Comparison of ENCODE assay signal across 8 cellular contexts in genomic region chr7:21253740-21254687, GRCh38.
A peak's percentile ranks its signal among the peaks of the same experiment; 100 is the strongest.
DNase-seq lines count a peak whose midpoint lies in the region; ATAC-seq, FAIRE-seq and TF ChIP-seq lines count a peak whose summit lies in the region.

No MANE protein-coding gene starts in this region.

- no peaks in the 10 kb centered on the region for H4K20me1 ChIP-seq in endothelial cell of umbilical vein (replicated peaks; ENCODE audit: control insufficient read depth, extremely low read depth, insufficient read depth, low read length)

- no peaks in the 10 kb centered on the region for H3K36me3 Mint-ChIP-seq in HFFc6 (ENCODE audit: low read depth)
- H3K36me3 Mint-ChIP-seq in activated CD4-positive, alpha-beta T cell treated with anti-CD3 and anti-CD28 coated beads for 36 hours (ENCODE audit: low read depth): no peaks in the 10 kb centered on the region
- H3K36me3 Mint-ChIP-seq in naive B cell: no peaks in the 10 kb centered on the region

- no peaks in the 10 kb centered on the region for H3K36me3 ChIP-seq in endothelial cell of umbilical vein (ENCODE audit: control insufficient read depth in 2 of 2, extremely low read depth in 1 of 2, insufficient read depth in 2 of 2, low read length in 2 of 2)
- no peaks in the 10 kb centered on the region for H3K36me3 ChIP-seq in ascending aorta

- no peak overlapping the region for H3K27ac Mint-ChIP-seq in HFFc6
- no peak overlapping the region for H3K27ac Mint-ChIP-seq in activated CD4-positive, alpha-beta T cell treated with anti-CD3 and anti-CD28 coated beads for 36 hours
- no peak overlapping the region for H3K27ac Mint-ChIP-seq in naive B cell

- DNase-seq in DMS53 (lab: John Stamatoyannopoulos, UW) (peak; percentile 97), HFFc6 (peak; percentile 19), NCI-H2171 treated with DMSO at 0.1 percent for 48 hours (lab: John Stamatoyannopoulos, UW) (peak; percentile 48), endothelial cell of umbilical vein (ENCODE audit: low read depth, low spot score) (peak; percentile 78), naive B cell (peak; percentile 12), ascending aorta (ENCODE audit: low spot score in 2 of 2) (no peak)
- DNase-seq in activated CD4-positive, alpha-beta T cell treated with anti-CD3 and anti-CD28 coated beads for 36 hours: peak; percentile 65

- CTCF ChIA-PET in activated CD4-positive, alpha-beta T cell treated with anti-CD3 and anti-CD28 coated beads for 36 hours (lab: Charles Lee): interaction anchor here (0.6 to 1.9 kb wide), 11 partner anchors 10 to 1626 kb away, joined by 3 to 15 read pairs (median 3); no protein-coding TSS in a partner anchor
- CTCF ChIA-PET in endothelial cell of umbilical vein (lab: Charles Lee): interaction anchor here (0.6 to 8.9 kb wide), 57 partner anchors 9 to 1541 kb away, joined by 3 to 223 read pairs (median 4); partner anchors contain the start of genes CDCA7L, SP4 and SP8

- no peak overlapping the region for H3K4me2 ChIP-seq in endothelial cell of umbilical vein (ENCODE audit: insufficient read depth, low read length)

- H3K9me3 Mint-ChIP-seq in HFFc6 (no peaks in the 10 kb centered on the region), naive B cell (no peaks in the 10 kb centered on the region)
- H3K9me3 Mint-ChIP-seq in activated CD4-positive, alpha-beta T cell treated with anti-CD3 and anti-CD28 coated beads for 36 hours (ENCODE audit: low read depth): no peaks in the 10 kb centered on the region

- dilution Hi-C loops in endothelial cell of umbilical vein (cut with MboI; ENCODE audit: extremely low pct_ligation_motif_present, low sequenced_read_pairs): no loop called here

- peak; percentile 88 for FAIRE-seq in endothelial cell of umbilical vein (lab: Jason Lieb, UNC)

- no peaks in the 10 kb centered on the region for H3K9me3 ChIP-seq in endothelial cell of umbilical vein (replicated peaks; ENCODE audit: control insufficient read depth, insufficient read depth, low read length)
- H3K9me3 ChIP-seq in ascending aorta: no peaks in the 10 kb centered on the region

- H3K4me3 ChIP-seq in endothelial cell of umbilical vein (replicated peaks in 1 of 3; ENCODE audit: insufficient read depth in 1 of 3, low read depth in 1 of 3, low read length in 3 of 3) (no peak overlapping the region), ascending aorta (no peak overlapping the region)

- peak; percentile 81 for ATAC-seq in activated CD4-positive, alpha-beta T cell treated with anti-CD3 and anti-CD28 coated beads for 36 hours
- ATAC-seq in naive B cell (ENCODE audit: low read depth in 2 of 2) (peak; percentile 59 to 73), HG02970 (IDR thresholded peaks at IDR 0.05; ENCODE audit: low FRiP score, unreplicated experiment) (no peak)

- no peak overlapping the region for H3K9ac ChIP-seq in endothelial cell of umbilical vein (replicated peaks; ENCODE audit: extremely low read depth, insufficient read depth, low read length)

- TF ChIP-seq CTCF in HFFc6 (IDR thresholded peaks at IDR 0.05) (peak; percentile 70), endothelial cell of umbilical vein (IDR thresholded peaks at IDR 0.05; ENCODE audit: extremely low read depth in 1 of 2, insufficient read depth in 1 of 2, low read depth in 1 of 2, low read length in 2 of 2) (peak; percentile 52 to 72), ascending aorta (IDR thresholded peaks at IDR 0.05) (no peak)

- H3K27ac ChIP-seq in endothelial cell of umbilical vein (ENCODE audit: insufficient read depth, low read depth, low read length) (no peak overlapping the region), ascending aorta (no peak overlapping the region)

- H3K4me3 Mint-ChIP-seq in HFFc6: no peak overlapping the region
- H3K4me3 Mint-ChIP-seq in activated CD4-positive, alpha-beta T cell treated with anti-CD3 and anti-CD28 coated beads for 36 hours: no peak overlapping the region
- peak overlapping the region in 3 of 8 donors; percentile 12 to 43 (median 13) for H3K4me3 Mint-ChIP-seq in naive B cell

- no peak for TF ChIP-seq POLR2A in endothelial cell of umbilical vein (IDR thresholded peaks at IDR 0.05; ENCODE audit: low read depth, low read length)

- H3K4me1 Mint-ChIP-seq in HFFc6 (ENCODE audit: low read depth) (no peaks in the 10 kb centered on the region), naive B cell (no peaks in the 10 kb centered on the region)
- no peaks in the 10 kb centered on the region for H3K4me1 Mint-ChIP-seq in activated CD4-positive, alpha-beta T cell treated with anti-CD3 and anti-CD28 coated beads for 36 hours

- POLR2A ChIA-PET in activated CD4-positive, alpha-beta T cell treated with anti-CD3 and anti-CD28 coated beads for 36 hours (lab: Charles Lee): no interaction called here
- POLR2A ChIA-PET in endothelial cell of umbilical vein (lab: Charles Lee): interaction anchor here (0.7 kb wide), 1 partner anchor 84 kb away, joined by 3 read pairs; no protein-coding TSS in a partner anchor

- intact Hi-C loops in activated CD4-positive, alpha-beta T cell treated with anti-CD3 and anti-CD28 coated beads for 36 hours (cut with DNase I, micrococcal nuclease): loop anchor here (1.0 to 5.0 kb wide), 3 partner anchors 457 to 476 kb away; no protein-coding TSS in a partner anchor
- intact Hi-C loops in endothelial cell of umbilical vein (cut with micrococcal nuclease) (loop anchor here (1.0 kb wide), 1 partner anchor 476 kb away; no protein-coding TSS in a partner anchor), ascending aorta (cut with DNase I) (no loop called here)

- BruUV-seq in endothelial cell of umbilical vein (replicated peaks; lab: Mats Ljungman, UMichigan): no TSS peak

- no peak overlapping the region for H2AFZ ChIP-seq in endothelial cell of umbilical vein (ENCODE audit: low read depth, low read length)

- H3K79me2 ChIP-seq in endothelial cell of umbilical vein (ENCODE audit: control insufficient read depth, insufficient read depth, low read length): no peaks in the 10 kb centered on the region

- H3K27me3 Mint-ChIP-seq in HFFc6 (ENCODE audit: insufficient read depth): peaks cover 8% of the 10 kb centered on the region; the same call in 1 of the 2 replicates
- H3K27me3 Mint-ChIP-seq in activated CD4-positive, alpha-beta T cell treated with anti-CD3 and anti-CD28 coated beads for 36 hours: peaks cover 46% of the 10 kb centered on the region
- peaks cover 45 to 50% (median 45%) of the 10 kb centered on the region in 3 donors for H3K27me3 Mint-ChIP-seq in naive B cell

- no peaks in the 10 kb centered on the region for H3K4me1 ChIP-seq in endothelial cell of umbilical vein (ENCODE audit: control insufficient read depth, extremely low read depth, insufficient read depth, low read length)
- H3K4me1 ChIP-seq in ascending aorta: no peaks in the 10 kb centered on the region

- H3K9me1 ChIP-seq in endothelial cell of umbilical vein (replicated peaks; ENCODE audit: control insufficient read depth, extremely low read depth, insufficient read depth, low read length): no peaks in the 10 kb centered on the region

- peaks cover 28 to 67% of the 10 kb centered on the region in 2 experiments for H3K27me3 ChIP-seq in endothelial cell of umbilical vein (ENCODE audit: control insufficient read depth in 2 of 2, insufficient read depth in 2 of 2, low read length in 2 of 2)
- H3K27me3 ChIP-seq in ascending aorta: no peaks in the 10 kb centered on the region

TF ChIP-seq in endothelial cell of umbilical vein, 7 proteins besides CTCF, POLR2A, EP300 and RAD21:
- TF ChIP-seq FOS (IDR thresholded peaks at IDR 0.05; ENCODE audit: borderline replicate concordance, insufficient read depth, low read length) (no peak), POLR2AphosphoS5 (IDR thresholded peaks at IDR 0.05; ENCODE audit: insufficient read depth, low read depth, low read length) (no peak), MYC (IDR thresholded peaks at IDR 0.05; ENCODE audit: low read depth, low read length) (no peak), EZH2 (IDR thresholded peaks at IDR 0.05; ENCODE audit: borderline replicate concordance, low read depth, low read length, severe bottlenecking) (no peak)

Comparison
In these comparisons a context has a peak if more than half of its experiments do, and no peak if none do; other contexts are left out.
1. DNase-seq: peak in DMS53 (single experiment), HFFc6 (single experiment), NCI-H2171 treated with DMSO at 0.1 percent for 48 hours (single experiment), activated CD4-positive, alpha-beta T cell treated with anti-CD3 and anti-CD28 coated beads for 36 hours (single experiment), endothelial cell of umbilical vein (single experiment) and naive B cell (single experiment); none in ascending aorta (0 of 2).
2. CTCF ChIP-seq: peak in HFFc6 (single experiment) and endothelial cell of umbilical vein (2 of 2); none in ascending aorta (0 of 3).